In the genomic region with DNA sequence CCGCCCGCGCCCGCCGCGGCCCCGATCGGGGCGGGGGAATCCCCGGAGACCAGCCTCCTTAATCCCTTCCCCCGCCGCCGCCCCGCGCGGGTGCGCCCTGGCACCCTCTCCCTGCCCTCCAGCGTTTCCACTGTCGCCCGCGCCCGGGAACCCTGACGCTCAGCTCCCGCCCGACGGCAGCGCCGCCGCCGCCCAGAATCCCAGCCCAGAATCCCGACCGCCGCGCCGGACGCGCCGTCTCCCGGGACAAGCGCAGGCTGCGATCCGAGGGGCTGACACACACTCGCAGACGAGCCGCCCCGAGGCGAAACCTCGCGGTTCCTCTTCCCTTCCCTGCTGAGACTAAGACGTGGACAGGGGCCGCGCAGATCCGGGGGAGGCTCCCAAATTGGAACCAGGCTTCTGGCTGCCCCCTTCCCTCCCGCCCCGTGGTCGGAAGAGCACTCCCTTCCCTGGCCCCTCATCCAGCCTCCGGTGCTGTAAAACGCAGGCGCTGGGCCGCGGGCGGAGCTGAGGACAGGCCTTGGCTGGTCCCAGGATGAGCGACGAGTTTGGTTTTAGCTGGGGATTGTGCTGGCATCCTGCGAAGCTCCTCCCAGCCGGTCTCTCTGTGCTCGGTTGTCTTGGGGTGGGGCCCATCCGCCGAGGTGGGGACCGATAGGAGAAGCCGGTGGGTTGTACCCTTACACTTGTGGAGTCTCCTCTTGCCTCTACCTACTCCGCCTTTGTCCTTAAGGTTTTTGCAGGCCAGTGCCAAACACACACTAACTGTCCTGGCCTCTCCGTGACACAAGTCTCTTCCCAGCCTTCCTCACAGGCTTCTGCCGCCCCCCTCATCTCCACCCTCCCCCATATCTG, we compare ENCODE assay signal across 8 cellular contexts. TPM values are rescaled to one million over a fixed set of nuclear protein-coding genes. Genes with fewer than 3 reads are reported as not detected.
A peak's percentile ranks its signal among the peaks of the same experiment; 100 is the strongest.
DNase-seq lines count a peak whose midpoint lies in the region; ATAC-seq and TF ChIP-seq lines count a peak whose summit lies in the region.

No MANE protein-coding gene starts in this region.

- peak; percentile 73 to 79 for ATAC-seq in left cardiac atrium

- DNase-seq in activated T-cell treated with anti-CD3 and anti-CD28 coated beads for 4 hours (peak; percentile 19), NCI-H1694 treated with DMSO at 0.1 percent for 48 hours (lab: John Stamatoyannopoulos, UW) (peak; percentile 15), left cardiac atrium (peak; percentile 85), progenitor cell of endocrine pancreas (ENCODE audit: low spot score, unreplicated experiment) (peak; percentile 25), globus pallidus (ENCODE audit: low spot score) (no peak)
- DNase-seq in activated T-cell treated with anti-CD3 and anti-CD28 coated beads, Interleukin-2, amount 50 U/mL, for 48 hours = no peak

- peak overlapping the region; percentile 54 for H3K4me3 ChIP-seq in HEK293 (ENCODE audit: low read depth, low read length)

- H3K9me3 ChIP-seq in HEK293 (ENCODE audit: control insufficient read depth, insufficient read depth, low read depth, low read length) = no peaks in the 10 kb centered on the region

- peak overlapping the region; percentile 94 for H3K4me3 Mint-ChIP-seq in progenitor cell of endocrine pancreas (ENCODE audit: low read depth)

- WGBS in adipose tissue, 3 donors = 3 to 11% (median 4%) methylated on average over 60 to 74 of the region's 74 CpGs

- no peak for TF ChIP-seq CTCF in HEK293 (tag by site-specific recombination; IDR thresholded peaks at IDR 0.05)
- no peak for TF ChIP-seq CTCF in progenitor cell of endocrine pancreas (IDR thresholded peaks at IDR 0.05; ENCODE audit: unreplicated experiment)

- peak overlapping the region; percentile 95 for H3K27ac ChIP-seq in HEK293 (ENCODE audit: extremely low read depth, low read depth, low read length)
- peak overlapping the region; percentile 78 for H3K27ac ChIP-seq in adipose tissue (ENCODE audit: low read depth, low read length)

- H3K27me3 Mint-ChIP-seq in progenitor cell of endocrine pancreas = peaks cover 36% of the 10 kb centered on the region

- peaks cover 11% of the 10 kb centered on the region for H3K4me1 Mint-ChIP-seq in progenitor cell of endocrine pancreas (ENCODE audit: low read depth)

- intact Hi-C loops in left cardiac atrium (cut with DNase I) = no loop called here

- no peak overlapping the region for H3K27ac Mint-ChIP-seq in progenitor cell of endocrine pancreas

- H3K9me3 Mint-ChIP-seq in progenitor cell of endocrine pancreas (ENCODE audit: low read depth) = no peaks in the 10 kb centered on the region

- peaks cover 18% of the 10 kb centered on the region for H3K4me1 ChIP-seq in HEK293 (ENCODE audit: control insufficient read depth, insufficient read depth, low read length)

- POLR2A ChIA-PET in HEK293 (lab: Yijun Ruan, JAX) = interaction anchor here (0.6 to 4.9 kb wide), 11 partner anchors 9 to 727 kb away, joined by 3 to 36 read pairs (median 4); a partner anchor contains a TSS

- CTCF ChIA-PET in HEK293 (lab: Yijun Ruan, JAX) = interaction anchor here (0.6 to 20.4 kb wide), 6 partner anchors 9 to 189 kb away, joined by 3 to 487 read pairs (median 4); a partner anchor contains a TSS

- H3K36me3 Mint-ChIP-seq in progenitor cell of endocrine pancreas (ENCODE audit: insufficient read depth) = peaks cover 1% of the 10 kb centered on the region

- peaks cover 7 to 21% of the 10 kb centered on the region in 2 experiments; a peak in 2 of 3 replicates for H3K36me3 ChIP-seq in HEK293 (ENCODE audit: control insufficient read depth in 2 of 2, insufficient read depth in 1 of 2, low read length in 2 of 2)

TF ChIP-seq in HEK293, 187 proteins besides CTCF, POLR2A, EP300 and RAD21 (continues in another document):
- no peak for TF ChIP-seq ZNF560 (tag by site-specific recombination; IDR thresholded peaks at IDR 0.05; ENCODE audit: borderline replicate concordance)
- TF ChIP-seq, protein P1, sequence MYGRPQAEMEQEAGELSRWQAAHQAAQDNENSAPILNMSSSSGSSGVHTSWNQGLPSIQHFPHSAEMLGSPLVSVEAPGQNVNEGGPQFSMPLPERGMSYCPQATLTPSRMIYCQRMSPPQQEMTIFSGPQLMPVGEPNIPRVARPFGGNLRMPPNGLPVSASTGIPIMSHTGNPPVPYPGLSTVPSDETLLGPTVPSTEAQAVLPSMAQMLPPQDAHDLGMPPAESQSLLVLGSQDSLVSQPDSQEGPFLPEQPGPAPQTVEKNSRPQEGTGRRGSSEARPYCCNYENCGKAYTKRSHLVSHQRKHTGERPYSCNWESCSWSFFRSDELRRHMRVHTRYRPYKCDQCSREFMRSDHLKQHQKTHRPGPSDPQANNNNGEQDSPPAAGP (tag by site-specific recombination; IDR thresholded peaks at IDR 0.05) = peak; percentile 92
- TF ChIP-seq ZNF791 (tag by site-specific recombination; IDR thresholded peaks at IDR 0.05) = no peak
- TF ChIP-seq SCRT2 (tag by site-specific recombination; IDR thresholded peaks at IDR 0.05) = peak; percentile 88
- peak; percentile 84 for TF ChIP-seq ZNF600 (tag by site-specific recombination; IDR thresholded peaks at IDR 0.05)
- TF ChIP-seq ZNF76 (tag by site-specific recombination; IDR thresholded peaks at IDR 0.05; ENCODE audit: borderline replicate concordance, low read depth) = 0 out of 2 replicates have a peak, but pooled peaks have one; percentile 3
- no peak for TF ChIP-seq ZNF747 (tag by site-specific recombination; IDR thresholded peaks at IDR 0.05)
- TF ChIP-seq, protein P2, sequence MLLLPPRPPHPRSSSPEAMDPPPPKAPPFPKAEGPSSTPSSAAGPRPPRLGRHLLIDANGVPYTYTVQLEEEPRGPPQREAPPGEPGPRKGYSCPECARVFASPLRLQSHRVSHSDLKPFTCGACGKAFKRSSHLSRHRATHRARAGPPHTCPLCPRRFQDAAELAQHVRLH (tag by site-specific recombination; IDR thresholded peaks at IDR 0.05) = no peak
- TF ChIP-seq TCF7L2 (IDR thresholded peaks at IDR 0.05; ENCODE audit: borderline replicate concordance, low read depth, low read length) = no peak
- TF ChIP-seq, protein P3, sequence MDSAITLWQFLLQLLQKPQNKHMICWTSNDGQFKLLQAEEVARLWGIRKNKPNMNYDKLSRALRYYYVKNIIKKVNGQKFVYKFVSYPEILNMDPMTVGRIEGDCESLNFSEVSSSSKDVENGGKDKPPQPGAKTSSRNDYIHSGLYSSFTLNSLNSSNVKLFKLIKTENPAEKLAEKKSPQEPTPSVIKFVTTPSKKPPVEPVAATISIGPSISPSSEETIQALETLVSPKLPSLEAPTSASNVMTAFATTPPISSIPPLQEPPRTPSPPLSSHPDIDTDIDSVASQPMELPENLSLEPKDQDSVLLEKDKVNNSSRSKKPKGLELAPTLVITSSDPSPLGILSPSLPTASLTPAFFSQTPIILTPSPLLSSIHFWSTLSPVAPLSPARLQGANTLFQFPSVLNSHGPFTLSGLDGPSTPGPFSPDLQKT (IDR thresholded peaks at IDR 0.05; ENCODE audit: borderline replicate concordance, low read depth, low read length) = no peak
- TF ChIP-seq, protein P4, sequence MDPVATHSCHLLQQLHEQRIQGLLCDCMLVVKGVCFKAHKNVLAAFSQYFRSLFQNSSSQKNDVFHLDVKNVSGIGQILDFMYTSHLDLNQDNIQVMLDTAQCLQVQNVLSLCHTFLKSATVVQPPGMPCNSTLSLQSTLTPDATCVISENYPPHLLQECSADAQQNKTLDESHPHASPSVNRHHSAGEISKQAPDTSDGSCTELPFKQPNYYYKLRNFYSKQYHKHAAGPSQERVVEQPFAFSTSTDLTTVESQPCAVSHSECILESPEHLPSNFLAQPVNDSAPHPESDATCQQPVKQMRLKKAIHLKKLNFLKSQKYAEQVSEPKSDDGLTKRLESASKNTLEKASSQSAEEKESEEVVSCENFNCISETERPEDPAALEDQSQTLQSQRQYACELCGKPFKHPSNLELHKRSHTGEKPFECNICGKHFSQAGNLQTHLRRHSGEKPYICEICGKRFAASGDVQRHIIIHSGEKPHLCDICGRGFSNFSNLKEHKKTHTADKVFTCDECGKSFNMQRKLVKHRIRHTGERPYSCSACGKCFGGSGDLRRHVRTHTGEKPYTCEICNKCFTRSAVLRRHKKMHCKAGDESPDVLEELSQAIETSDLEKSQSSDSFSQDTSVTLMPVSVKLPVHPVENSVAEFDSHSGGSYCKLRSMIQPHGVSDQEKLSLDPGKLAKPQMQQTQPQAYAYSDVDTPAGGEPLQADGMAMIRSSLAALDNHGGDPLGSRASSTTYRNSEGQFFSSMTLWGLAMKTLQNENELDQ (tag by site-specific recombination; IDR thresholded peaks at IDR 0.05; ENCODE audit: low read depth) = no peak
- no peak for TF ChIP-seq ZNF623 (tag by site-specific recombination; IDR thresholded peaks at IDR 0.05)
- TF ChIP-seq KLF10 (tag by site-specific recombination; IDR thresholded peaks at IDR 0.05) = 0 out of 2 replicates have a peak, but pooled peaks have one; percentile 39
- TF ChIP-seq ZFP69B (tag by site-specific recombination; IDR thresholded peaks at IDR 0.05) = peak; percentile 99
- TF ChIP-seq IKZF3 (tag by site-specific recombination; IDR thresholded peaks at IDR 0.05) = peak; percentile 78
- peak; percentile 84 for TF ChIP-seq SP2 (tag by site-specific recombination; IDR thresholded peaks at IDR 0.05)
- TF ChIP-seq, protein P5, sequence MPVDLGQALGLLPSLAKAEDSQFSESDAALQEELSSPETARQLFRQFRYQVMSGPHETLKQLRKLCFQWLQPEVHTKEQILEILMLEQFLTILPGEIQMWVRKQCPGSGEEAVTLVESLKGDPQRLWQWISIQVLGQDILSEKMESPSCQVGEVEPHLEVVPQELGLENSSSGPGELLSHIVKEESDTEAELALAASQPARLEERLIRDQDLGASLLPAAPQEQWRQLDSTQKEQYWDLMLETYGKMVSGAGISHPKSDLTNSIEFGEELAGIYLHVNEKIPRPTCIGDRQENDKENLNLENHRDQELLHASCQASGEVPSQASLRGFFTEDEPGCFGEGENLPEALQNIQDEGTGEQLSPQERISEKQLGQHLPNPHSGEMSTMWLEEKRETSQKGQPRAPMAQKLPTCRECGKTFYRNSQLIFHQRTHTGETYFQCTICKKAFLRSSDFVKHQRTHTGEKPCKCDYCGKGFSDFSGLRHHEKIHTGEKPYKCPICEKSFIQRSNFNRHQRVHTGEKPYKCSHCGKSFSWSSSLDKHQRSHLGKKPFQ (tag by site-specific recombination; IDR thresholded peaks at IDR 0.05) = no peak

RNA-seq across cellular contexts. Expression of a gene that starts 1.1 kb away (rescaled TPM):
- polyA plus RNA-seq in adipose tissue = 10 to 100 TPM in 1 of 3 donors, 1 to 10 TPM in 2; 4.5 to 29.9 (median 8.7) TPM
- total RNA-seq in left cardiac atrium (10 to 100 TPM; 16.3 to 17.4 TPM), progenitor cell of endocrine pancreas (14.3 and 14.7 TPM in 2 replicates)

RNA-seq across cellular contexts. Expression of a gene that starts 22.3 kb away (rescaled TPM):
- 10 to 100 TPM; 13.5 to 16.4 (median 14.6) TPM for polyA plus RNA-seq in adipose tissue
- total RNA-seq in left cardiac atrium = 10 to 100 TPM; 15.7 to 19.5 TPM
- total RNA-seq in progenitor cell of endocrine pancreas = 43.4 and 44.2 TPM in 2 replicates

RNA-seq across cellular contexts. Expression of a gene that starts 27.6 kb away (rescaled TPM):
- 10 to 100 TPM in 2 of 3 donors, 1 to 10 TPM in 1; 8.5 to 38.3 (median 27.8) TPM for polyA plus RNA-seq in adipose tissue
- total RNA-seq in left cardiac atrium = 10 to 100 TPM; 13.2 to 16.3 TPM
- total RNA-seq in progenitor cell of endocrine pancreas = 4.3 TPM in 2 replicates

RNA-seq across cellular contexts. Expression of a gene that starts 57.2 kb away (rescaled TPM):
- polyA plus RNA-seq in adipose tissue = 10 to 100 TPM in 1 of 3 donors, under 1 TPM in 2; 0.11 to 86.2 (median 0.67) TPM
- 10 to 100 TPM; 38.9 to 83.6 TPM for total RNA-seq in left cardiac atrium
- 73.1 and 81.0 TPM in 2 replicates for total RNA-seq in progenitor cell of endocrine pancreas

Comparison
In these comparisons a context has a peak if more than half of its experiments do, and no peak if none do; other contexts are left out.
1. DNase-seq: peak in activated T-cell treated with anti-CD3 and anti-CD28 coated beads for 4 hours (single experiment), NCI-H1694 treated with DMSO at 0.1 percent for 48 hours (single experiment), left cardiac atrium (single experiment) and progenitor cell of endocrine pancreas (single experiment); none in activated T-cell treated with anti-CD3 and anti-CD28 coated beads, Interleukin-2, amount 50 U/mL, for 48 hours (0 of 2) and globus pallidus (single experiment).